1 cellular context compared by ENCODE assay signal in genomic region chr1:222006715-222007114, GRCh38.
TF ChIP-seq lines count a peak whose summit lies in the region.

No MANE protein-coding gene starts in this region.

TF ChIP-seq in SK-N-SH, 30 proteins besides CTCF, POLR2A, EP300 and RAD21 (continued from another document):
- TF ChIP-seq PBX3 (IDR thresholded peaks at IDR 0.05): 0 out of 2 replicates have a peak, but pooled peaks have one; percentile 19
